ENCODE assay signal across 8 cellular contexts in the genomic region with DNA sequence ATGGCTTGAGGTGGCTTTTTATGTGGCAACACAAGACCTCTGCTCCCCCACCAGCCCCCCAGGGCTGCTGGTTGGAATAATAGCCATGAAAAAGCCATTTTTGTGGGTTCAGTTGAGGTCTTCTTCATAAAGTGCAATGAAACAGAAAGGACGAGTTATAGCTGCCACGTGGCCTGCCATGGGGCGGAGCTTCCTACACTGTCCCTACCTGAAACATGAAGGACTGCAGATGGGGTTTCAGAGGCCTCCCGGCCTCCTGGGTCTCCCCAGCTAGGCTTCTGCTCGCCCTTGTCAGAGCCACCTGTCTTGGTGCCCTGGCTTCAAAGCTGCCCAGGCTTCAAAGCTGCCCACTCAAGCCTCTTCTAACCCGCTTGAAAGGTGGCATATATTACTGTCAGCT.
"Had no signal": no experiment of that assay in that cellular context is flagged by ENCODE, and none has a peak within 500 bp of the region (broad histone marks: within the 10 kb centered on the region; RNA-seq: fewer than 3 reads in every experiment).

No MANE protein-coding gene starts in this region.

- H3K4me3 ChIP-seq: GM23248 had no signal

- H3K4me2 ChIP-seq: KMS-11 had no signal

- H3K27ac ChIP-seq: GM23248, KMS-11 had no signal

- DNase-seq: GM23248, GOT3, H7, HCEC 1CT, IMR-90, KBM-7 had no signal

- FAIRE-seq: HTR-8/SVneo had no signal

- H3K9ac ChIP-seq: GM23248, KMS-11 had no signal

- H2AFZ ChIP-seq: GM23248 had no signal
